In the genomic region with DNA sequence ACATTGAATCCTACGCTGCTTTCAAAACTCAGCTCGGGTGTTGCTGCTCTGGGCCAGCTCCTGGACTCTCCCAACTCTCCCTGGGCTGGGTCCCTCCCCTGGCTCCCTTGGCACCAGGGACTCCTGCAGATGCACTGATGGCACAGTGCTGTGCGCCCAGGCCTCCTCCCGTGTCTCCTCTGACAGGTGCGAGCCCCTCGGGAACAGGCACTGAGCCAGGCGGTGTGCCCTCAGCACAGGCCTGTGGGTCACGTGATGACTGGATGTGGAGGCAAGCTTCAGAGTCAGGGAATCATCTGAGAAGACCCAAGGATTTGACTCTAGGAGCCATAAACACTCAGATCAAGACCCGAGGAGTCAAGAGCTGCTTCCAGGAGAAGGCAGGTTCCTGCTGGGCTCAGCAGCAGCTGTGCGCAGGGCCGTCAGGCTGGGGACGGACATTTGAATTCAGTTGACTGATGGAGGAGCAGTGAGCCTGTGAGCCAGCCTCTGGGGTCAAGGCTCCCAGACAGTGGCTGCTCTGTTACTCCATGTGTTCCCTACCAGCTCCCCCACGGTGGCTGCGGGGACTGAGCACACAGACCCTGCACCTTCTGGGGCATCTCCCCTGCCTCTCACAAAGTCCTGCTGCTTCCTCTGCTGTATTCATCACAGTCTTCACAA, we compare ENCODE assay signal across 29 cellular contexts. TPM values are rescaled to one million over a fixed set of nuclear protein-coding genes. Genes with fewer than 3 reads are reported as not detected.
DNase-seq lines count a peak whose midpoint lies in the region; ATAC-seq and TF ChIP-seq lines count a peak whose summit lies in the region.
"Had no signal": no experiment of that assay in that cellular context is flagged by ENCODE, and none has a peak within 500 bp of the region (broad histone marks: within the 10 kb centered on the region; RNA-seq: fewer than 3 reads in every experiment).

No MANE protein-coding gene starts in this region.

- H3K27me3 ChIP-seq in right atrium auricular region = no peaks in the 10 kb centered on the region
- H3K27me3 ChIP-seq in right cardiac atrium (ENCODE audit: control insufficient read depth, insufficient read depth) = no peaks in the 10 kb centered on the region
- peaks cover 32% of the 10 kb centered on the region for H3K27me3 ChIP-seq in endodermal cell (ENCODE audit: control insufficient read depth, insufficient read depth, low read length, poor library complexity, severe bottlenecking)
- H3K27me3 ChIP-seq in neural progenitor cell = peaks cover 12% of the 10 kb centered on the region
- H3K27me3 ChIP-seq: esophagus squamous epithelium, ovary, right lobe of liver, tibial nerve had no signal

- H3F3A ChIP-seq in neural progenitor cell (ENCODE audit: low read depth) = no peaks in the 10 kb centered on the region

- intact Hi-C loops in right cardiac atrium (cut with DNase I) = no loop called here

- H3K9me3 Mint-ChIP-seq in endodermal cell = peaks cover 15% of the 10 kb centered on the region
- peaks cover 19% of the 10 kb centered on the region for H3K9me3 Mint-ChIP-seq in neural progenitor cell
- peaks cover 5% of the 10 kb centered on the region for H3K9me3 Mint-ChIP-seq in type B pancreatic cell

- H3K4me1 ChIP-seq in right atrium auricular region (no peaks in the 10 kb centered on the region), right cardiac atrium (ENCODE audit: control insufficient read depth, insufficient read depth, low read length) (no peaks in the 10 kb centered on the region), endodermal cell (ENCODE audit: control insufficient read depth, insufficient read depth, low read length) (no peaks in the 10 kb centered on the region), neural progenitor cell (peaks cover 4% of the 10 kb centered on the region)
- H3K4me1 ChIP-seq: esophagus squamous epithelium, foreskin keratinocyte had no signal

- H4K20me1 ChIP-seq in neural progenitor cell (ENCODE audit: low read depth) = no peaks in the 10 kb centered on the region

- H3K27me3 Mint-ChIP-seq in endodermal cell (ENCODE audit: insufficient read depth) (peaks cover 16% of the 10 kb centered on the region), neural progenitor cell (ENCODE audit: insufficient read depth, low read depth) (no peaks in the 10 kb centered on the region), type B pancreatic cell (peaks cover 11% of the 10 kb centered on the region)

- H3K36me3 ChIP-seq in right atrium auricular region (no peaks in the 10 kb centered on the region), endodermal cell (ENCODE audit: control insufficient read depth, insufficient read depth, low read length) (no peaks in the 10 kb centered on the region), neural progenitor cell (no peaks in the 10 kb centered on the region)
- H3K36me3 ChIP-seq: esophagus squamous epithelium, ovary, right lobe of liver had no signal

- WGBS in right cardiac atrium = 89% methylated on average over 14 of the region's 14 CpGs
- WGBS in endodermal cell (ENCODE audit: insufficient coverage in 1 of 2, insufficient read length in 1 of 2), 2 experiments = 90 to 91% methylated on average over 14 of the region's 14 CpGs

- H3K4me3 Mint-ChIP-seq in endodermal cell (no peak overlapping the region), neural progenitor cell (no peak overlapping the region), type B pancreatic cell (no peak overlapping the region)
- H3K4me3 Mint-ChIP-seq: activated CD8-positive, alpha-beta memory T cell treated with anti-CD3 and anti-CD28 coated beads, Interleukin-2, amount 10 ng/mL, durations not matched to agents 7 days and 5 days; B cell; CD4-positive, alpha-beta memory T cell; natural killer cell; T-cell had no signal

- no peak overlapping the region for H3K27ac Mint-ChIP-seq in endodermal cell
- H3K27ac Mint-ChIP-seq in neural progenitor cell = peak overlapping the region; percentile 39
- no peak overlapping the region for H3K27ac Mint-ChIP-seq in type B pancreatic cell
- H3K27ac Mint-ChIP-seq: activated CD8-positive, alpha-beta memory T cell treated with anti-CD3 and anti-CD28 coated beads, Interleukin-2, amount 10 ng/mL, durations not matched to agents 7 days and 5 days; B cell; CD4-positive, alpha-beta memory T cell; natural killer cell; T-cell had no signal

- H3K9me3 ChIP-seq in right atrium auricular region = peaks cover 0 to 15% of the 10 kb centered on the region in 2 donors
- no peaks in the 10 kb centered on the region for H3K9me3 ChIP-seq in right cardiac atrium (ENCODE audit: control insufficient read depth, low read length)
- peaks cover 9% of the 10 kb centered on the region for H3K9me3 ChIP-seq in endodermal cell (ENCODE audit: control insufficient read depth, low read length)
- no peaks in the 10 kb centered on the region for H3K9me3 ChIP-seq in neural progenitor cell (ENCODE audit: low read depth)
- H3K9me3 ChIP-seq: ovary, right lobe of liver had no signal

- no peak overlapping the region for H3K4me2 ChIP-seq in neural progenitor cell

- no peak for ATAC-seq in right cardiac atrium
- ATAC-seq: activated CD8-positive, alpha-beta memory T cell treated with anti-CD3 and anti-CD28 coated beads, Interleukin-2, amount 10 ng/mL, durations not matched to agents 7 days and 5 days; foreskin keratinocyte; T-cell had no signal

- H3K9ac ChIP-seq in endodermal cell (ENCODE audit: extremely low read depth, low read length, poor library complexity, severe bottlenecking) (no peak overlapping the region), neural progenitor cell (no peak overlapping the region)

- peaks cover 2% of the 10 kb centered on the region for H3K4me1 Mint-ChIP-seq in endodermal cell
- peaks cover 22% of the 10 kb centered on the region for H3K4me1 Mint-ChIP-seq in neural progenitor cell
- peaks cover 3% of the 10 kb centered on the region for H3K4me1 Mint-ChIP-seq in type B pancreatic cell (ENCODE audit: unreplicated experiment)
- H3K4me1 Mint-ChIP-seq: activated CD8-positive, alpha-beta memory T cell treated with anti-CD3 and anti-CD28 coated beads, Interleukin-2, amount 10 ng/mL, durations not matched to agents 7 days and 5 days; B cell; CD4-positive, alpha-beta memory T cell; natural killer cell; T-cell had no signal

- H2AFZ ChIP-seq in neural progenitor cell (replicated peaks) = no peak overlapping the region

- H3K4me3 ChIP-seq in right atrium auricular region (no peak overlapping the region), right cardiac atrium (ENCODE audit: low read length) (no peak overlapping the region), endodermal cell (ENCODE audit: low read length) (no peak overlapping the region), neural progenitor cell (no peak overlapping the region)
- H3K4me3 ChIP-seq: esophagus squamous epithelium, ovary, right lobe of liver, tibial nerve had no signal

- H3K27ac ChIP-seq in right atrium auricular region (no peak overlapping the region), right cardiac atrium (ENCODE audit: low read length) (no peak overlapping the region), endodermal cell (ENCODE audit: low read depth, low read length) (peak overlapping the region; percentile 84), neural progenitor cell (no peak overlapping the region)
- H3K27ac ChIP-seq: esophagus squamous epithelium, foreskin keratinocyte, ovary, right lobe of liver, RWPE1, tibial nerve had no signal

- no peaks in the 10 kb centered on the region for H3K79me2 ChIP-seq in neural progenitor cell (ENCODE audit: low read depth)

- no peaks in the 10 kb centered on the region for H3K36me3 Mint-ChIP-seq in endodermal cell (ENCODE audit: low read depth)
- H3K36me3 Mint-ChIP-seq in neural progenitor cell = peaks cover 6% of the 10 kb centered on the region
- H3K36me3 Mint-ChIP-seq in type B pancreatic cell = no peaks in the 10 kb centered on the region
- H3K36me3 Mint-ChIP-seq: natural killer cell had no signal

- TF ChIP-seq CTCF in right atrium auricular region (IDR thresholded peaks at IDR 0.05) (no peak), endodermal cell (conservative IDR thresholded peaks at IDR 0.05) (no peak), neural progenitor cell (IDR thresholded peaks at IDR 0.05) (no peak), type B pancreatic cell (conservative IDR thresholded peaks at IDR 0.05) (no peak)

- DNase-seq in right atrium auricular region (ENCODE audit: low spot score) (peak; percentile 38), right cardiac atrium (no peak), endodermal cell (peak; percentile 39), neural progenitor cell (ENCODE audit: low spot score) (no peak), type B pancreatic cell (ENCODE audit: extremely low spot score, unreplicated experiment) (peak; percentile 60), 8988T (no peak), NOMO-1 (lab: John Stamatoyannopoulos, UW; ENCODE audit: unreplicated experiment in 2 of 2) (no peak), kidney glomerular epithelial cell (lab: John Stamatoyannopoulos, UW) (no peak)
- DNase-seq: activated CD4-positive, alpha-beta T cell treated with anti-CD3 and anti-CD28 coated beads, Interleukin-2, amount 50 U/mL, for 1 hour; activated CD8-positive, alpha-beta memory T cell treated with anti-CD3 and anti-CD28 coated beads, Interleukin-2, amount 10 ng/mL, durations not matched to agents 7 days and 5 days; activated naive CD4-positive, alpha-beta T cell treated with Interleukin-2 at 50 U/mL for 16 hours; central memory CD4-positive, alpha-beta T cell; EL; esophagus squamous epithelium; foreskin keratinocyte; GOT3; KBM-7; natural killer cell; NCI-H1930; NCI-H446; NCI-H82; ovary had no signal

RNA-seq across cellular contexts. Expression of a gene that starts 33.0 kb away (rescaled TPM):
- total RNA-seq in right atrium auricular region = 1 to 10 TPM; 3.0 to 3.2 TPM
- total RNA-seq in right cardiac atrium = 1 to 10 TPM; 2.9 to 5.2 (median 3.6) TPM
- 2.8 TPM for polyA plus RNA-seq in right cardiac atrium
- 1 to 10 TPM; 5.0 to 6.4 TPM for total RNA-seq in endodermal cell
- 13.4 TPM for polyA plus RNA-seq in endodermal cell (2013, experiment 1 of 2)
- 11.1 TPM for polyA plus RNA-seq in endodermal cell (2013, experiment 2 of 2)
- 0.62 and 3.4 TPM in 2 replicates for total RNA-seq in neural progenitor cell (ENCODE audit: low replicate concordance)
- total RNA-seq in type B pancreatic cell (ENCODE audit: low replicate concordance) = 9.6 and 14.9 TPM in 2 replicates
- total RNA-seq: CD4-positive, alpha-beta memory T cell; foreskin keratinocyte; natural killer cell; OCI-LY7 had no signal
- polyA plus RNA-seq: CD4-positive, alpha-beta memory T cell had no signal

Comparison
In these comparisons a context has a peak if more than half of its experiments do, and no peak if none do; other contexts are left out.
1. DNase-seq: peak in right atrium auricular region (single experiment), endodermal cell (single experiment) and type B pancreatic cell (single experiment); none in right cardiac atrium (0 of 3), neural progenitor cell (single experiment), 8988T (single experiment), NOMO-1 (0 of 2) and kidney glomerular epithelial cell (single experiment).